8 cellular contexts compared by ENCODE assay signal in genomic region chr1:38003261-38004250, GRCh38. TPM values are rescaled to one million over a fixed set of nuclear protein-coding genes. Genes with fewer than 3 reads are reported as not detected.
DNase-seq lines count a peak whose midpoint lies in the region; ATAC-seq, FAIRE-seq and TF ChIP-seq lines count a peak whose summit lies in the region.

No MANE protein-coding gene starts in this region.

- no peaks in the 10 kb centered on the region for H3K27me3 ChIP-seq in stomach

- peaks cover 46% of the 10 kb centered on the region for H3K4me1 Mint-ChIP-seq in activated T-helper 2 cell treated with anti-CD3 and anti-CD28 coated beads, Interferon-gamma antibody, Interleukin-2, Interleukin-4, amounts not matched to agents 10 μg/mL and 5 μg/mL and 100 μg/mL, durations not matched to agents 14 hours and 24 hours and 36 hours (ENCODE audit: low read depth)

- H3K27me3 Mint-ChIP-seq in activated T-helper 2 cell treated with anti-CD3 and anti-CD28 coated beads, Interferon-gamma antibody, Interleukin-2, Interleukin-4, amounts not matched to agents 10 μg/mL and 5 μg/mL and 100 μg/mL, durations not matched to agents 14 hours and 24 hours and 36 hours (ENCODE audit: low read depth): no peaks in the 10 kb centered on the region

- no peak for TF ChIP-seq CTCF in stomach (IDR thresholded peaks at IDR 0.05)
- TF ChIP-seq CTCF in D721Med (IDR thresholded peaks at IDR 0.05; ENCODE audit: insufficient read depth, missing control alignments): no peak

- H3K27ac ChIP-seq in stomach: peak overlapping the region; percentile 5 to 94 (median 76)

- ATAC-seq in HG02588 (IDR thresholded peaks at IDR 0.05; ENCODE audit: unreplicated experiment): no peak

- peak overlapping the region; percentile 65 for H3K4me3 ChIP-seq in iPS-18c (ENCODE audit: insufficient read depth, low read depth, low read length)
- peak overlapping the region; percentile 68 to 80 (median 74) for H3K4me3 ChIP-seq in stomach

- peaks cover 2% of the 10 kb centered on the region for H3K9me3 ChIP-seq in iPS-18c (ENCODE audit: control insufficient read depth, insufficient read depth, low read length)
- H3K9me3 ChIP-seq in stomach: no peaks in the 10 kb centered on the region

- DNase-seq in SIG-M5 treated with dmso at 0.1 percent for 504 hours (lab: John Stamatoyannopoulos, UW; ENCODE audit: unreplicated experiment) (peak; percentile 13), SIG-M5 (lab: John Stamatoyannopoulos, UW) (no peak), stomach (no peak), dedifferentiated amniotic fluid mesenchymal stem cell (ENCODE audit: extremely low spot score) (no peak), D721Med (ENCODE audit: insufficient read length, low spot score) (no peak)
- no peak for DNase-seq in activated T-helper 2 cell treated with anti-CD3 and anti-CD28 coated beads, Interferon-gamma antibody, Interleukin-2, Interleukin-4, amounts not matched to agents 10 μg/mL and 5 μg/mL and 100 μg/mL, durations not matched to agents 14 hours and 24 hours and 36 hours (ENCODE audit: low spot score)

- intact Hi-C loops in activated T-helper 2 cell treated with anti-CD3 and anti-CD28 coated beads, Interferon-gamma antibody, Interleukin-2, Interleukin-4, amounts not matched to agents 10 μg/mL and 5 μg/mL and 100 μg/mL, durations not matched to agents 14 hours and 24 hours and 36 hours (cut with micrococcal nuclease): no loop called here
- intact Hi-C loops in stomach (cut with DNase I; ENCODE audit: low total_unique reads): no loop called here

- no peak for TF ChIP-seq POLR2A in stomach (IDR thresholded peaks at IDR 0.05)

- peaks cover 0 to 5% (median 4%) of the 10 kb centered on the region in 4 donors for H3K36me3 ChIP-seq in stomach

- FAIRE-seq in D721Med (lab: Jason Lieb, UNC): no peak

- H3K4me1 ChIP-seq in stomach: peaks cover 47 to 70% (median 62%) of the 10 kb centered on the region in 4 donors

- H3K9me3 Mint-ChIP-seq in activated T-helper 2 cell treated with anti-CD3 and anti-CD28 coated beads, Interferon-gamma antibody, Interleukin-2, Interleukin-4, amounts not matched to agents 10 μg/mL and 5 μg/mL and 100 μg/mL, durations not matched to agents 14 hours and 24 hours and 36 hours: no peaks in the 10 kb centered on the region

- H3K27ac Mint-ChIP-seq in activated T-helper 2 cell treated with anti-CD3 and anti-CD28 coated beads, Interferon-gamma antibody, Interleukin-2, Interleukin-4, amounts not matched to agents 10 μg/mL and 5 μg/mL and 100 μg/mL, durations not matched to agents 14 hours and 24 hours and 36 hours: peak overlapping the region; percentile 79

- 65 to 82% (median 76%) methylated on average over 7 to 8 of the region's 8 CpGs for WGBS in stomach, 5 donors

- peak overlapping the region; percentile 91 for H3K4me3 Mint-ChIP-seq in activated T-helper 2 cell treated with anti-CD3 and anti-CD28 coated beads, Interferon-gamma antibody, Interleukin-2, Interleukin-4, amounts not matched to agents 10 μg/mL and 5 μg/mL and 100 μg/mL, durations not matched to agents 14 hours and 24 hours and 36 hours (ENCODE audit: low read depth)

- H3K36me3 Mint-ChIP-seq in activated T-helper 2 cell treated with anti-CD3 and anti-CD28 coated beads, Interferon-gamma antibody, Interleukin-2, Interleukin-4, amounts not matched to agents 10 μg/mL and 5 μg/mL and 100 μg/mL, durations not matched to agents 14 hours and 24 hours and 36 hours (ENCODE audit: low read depth): peaks cover 30% of the 10 kb centered on the region

- no peak for TF ChIP-seq EP300 in stomach (IDR thresholded peaks at IDR 0.05)

RNA-seq across cellular contexts. Expression of gene FHL3, which starts 1.8 kb away (rescaled TPM):
- 30.1 and 33.3 TPM in 2 replicates for total RNA-seq in activated T-helper 2 cell treated with anti-CD3 and anti-CD28 coated beads, Interferon-gamma antibody, Interleukin-2, Interleukin-4, amounts not matched to agents 10 μg/mL and 5 μg/mL and 100 μg/mL, durations not matched to agents 14 hours and 24 hours and 36 hours
- total RNA-seq in stomach: 10 to 100 TPM in 2 of 5 donors, 1 to 10 TPM in 2, under 1 TPM in 1; 0.58 to 30.4 (median 9.5) TPM
- 10 to 100 TPM; 18.1 to 28.2 (median 21.7) TPM for polyA plus RNA-seq in stomach

RNA-seq across cellular contexts. Expression of gene UTP11, which starts 9.0 kb away (rescaled TPM):
- 78.8 and 79.0 TPM in 2 replicates for total RNA-seq in activated T-helper 2 cell treated with anti-CD3 and anti-CD28 coated beads, Interferon-gamma antibody, Interleukin-2, Interleukin-4, amounts not matched to agents 10 μg/mL and 5 μg/mL and 100 μg/mL, durations not matched to agents 14 hours and 24 hours and 36 hours
- 10 to 100 TPM in 3 of 5 donors, 1 to 10 TPM in 2; 1.4 to 43.7 (median 10.3) TPM for total RNA-seq in stomach
- 10 to 100 TPM; 22.1 to 24.5 (median 23.1) TPM for polyA plus RNA-seq in stomach

RNA-seq across cellular contexts. Expression of gene SF3A3, which starts 13.7 kb away (rescaled TPM):
- 105 and 112 TPM in 2 replicates for total RNA-seq in activated T-helper 2 cell treated with anti-CD3 and anti-CD28 coated beads, Interferon-gamma antibody, Interleukin-2, Interleukin-4, amounts not matched to agents 10 μg/mL and 5 μg/mL and 100 μg/mL, durations not matched to agents 14 hours and 24 hours and 36 hours
- 100 to 1,000 TPM in 1 of 5 donors, 10 to 100 TPM in 3, 1 to 10 TPM in 1; 8.2 to 102 (median 72.3) TPM for total RNA-seq in stomach
- 10 to 100 TPM; 17.1 to 19.9 (median 18.6) TPM for polyA plus RNA-seq in stomach

RNA-seq across cellular contexts. Expression of gene POU3F1, which starts 43.0 kb away (rescaled TPM):
- 0.32 and 0.48 TPM in 2 replicates for total RNA-seq in activated T-helper 2 cell treated with anti-CD3 and anti-CD28 coated beads, Interferon-gamma antibody, Interleukin-2, Interleukin-4, amounts not matched to agents 10 μg/mL and 5 μg/mL and 100 μg/mL, durations not matched to agents 14 hours and 24 hours and 36 hours
- not detected for total RNA-seq in stomach
- under 1 TPM in 1 of 3 donors, not detected in 2; 0.20 TPM for polyA plus RNA-seq in stomach

RNA-seq across cellular contexts. Expression of gene INPP5B, which starts 56.7 kb away (rescaled TPM):
- total RNA-seq in activated T-helper 2 cell treated with anti-CD3 and anti-CD28 coated beads, Interferon-gamma antibody, Interleukin-2, Interleukin-4, amounts not matched to agents 10 μg/mL and 5 μg/mL and 100 μg/mL, durations not matched to agents 14 hours and 24 hours and 36 hours: 23.1 and 24.2 TPM in 2 replicates
- total RNA-seq in stomach: 10 to 100 TPM in 3 of 5 donors, 1 to 10 TPM in 2; 8.4 to 56.7 (median 12.2) TPM
- 10 to 100 TPM in 1 of 3 donors, 1 to 10 TPM in 2; 7.2 to 10.1 (median 7.3) TPM for polyA plus RNA-seq in stomach
